In genomic region chr6:12137480-12137879, GRCh38 we compare ENCODE assay signal across 13 cellular contexts.
DNase-seq lines count a peak whose midpoint lies in the region; ATAC-seq and TF ChIP-seq lines count a peak whose summit lies in the region.
"Had no signal": no experiment of that assay in that cellular context is flagged by ENCODE, and none has a peak within 500 bp of the region (broad histone marks: within the 10 kb centered on the region; RNA-seq: fewer than 3 reads in every experiment).

No MANE protein-coding gene starts in this region.

- peak overlapping the region; percentile 26 for H3K4me2 ChIP-seq in skeletal muscle satellite cell (ENCODE audit: low read length)

- no peak overlapping the region for H3K4me3 Mint-ChIP-seq in activated naive CD8-positive, alpha-beta T cell treated with anti-CD3 and anti-CD28 coated beads, Interleukin-2, amount 50 U/mL, for 24 hours
- H3K4me3 Mint-ChIP-seq: activated CD8-positive, alpha-beta memory T cell treated with anti-CD3 and anti-CD28 coated beads, Interleukin-2, amount 10 ng/mL, durations not matched to agents 7 days and 5 days had no signal

- ATAC-seq in SK-N-SH treated with all-trans-retinoic acid at 6 μM for 48 hours (peak; percentile 83), Right ventricle myocardium superior (ENCODE audit: poor library complexity) (peak; percentile 80), HG03439 (IDR thresholded peaks at IDR 0.05; ENCODE audit: unreplicated experiment) (no peak), HG03432 (IDR thresholded peaks at IDR 0.05; ENCODE audit: unreplicated experiment) (no peak)
- ATAC-seq in activated naive CD8-positive, alpha-beta T cell treated with anti-CD3 and anti-CD28 coated beads, Interleukin-2, amount 50 U/mL, for 24 hours, result no peak
- ATAC-seq: activated CD8-positive, alpha-beta memory T cell treated with anti-CD3 and anti-CD28 coated beads, Interleukin-2, amount 10 ng/mL, durations not matched to agents 7 days and 5 days; HCT116 had no signal

- H3K9me3 Mint-ChIP-seq in activated naive CD8-positive, alpha-beta T cell treated with anti-CD3 and anti-CD28 coated beads, Interleukin-2, amount 50 U/mL, for 24 hours, result peaks cover 9% of the 10 kb centered on the region

- peak overlapping the region; percentile 17 for H3K9ac ChIP-seq in skeletal muscle satellite cell (ENCODE audit: low read depth, low read length)

- H3K4me3 ChIP-seq in skeletal muscle satellite cell (ENCODE audit: low read length), result no peak overlapping the region
- H3K4me3 ChIP-seq: lower lobe of right lung had no signal

- H3K36me3 ChIP-seq in skeletal muscle satellite cell (ENCODE audit: insufficient read depth, low read length), result peaks cover 22% of the 10 kb centered on the region

- H3K27me3 Mint-ChIP-seq in activated naive CD8-positive, alpha-beta T cell treated with anti-CD3 and anti-CD28 coated beads, Interleukin-2, amount 50 U/mL, for 24 hours, result no peaks in the 10 kb centered on the region
- H3K27me3 Mint-ChIP-seq: activated CD8-positive, alpha-beta memory T cell treated with anti-CD3 and anti-CD28 coated beads, Interleukin-2, amount 10 ng/mL, durations not matched to agents 7 days and 5 days had no signal

- no peaks in the 10 kb centered on the region for H3K9me3 ChIP-seq in skeletal muscle satellite cell (replicated peaks; ENCODE audit: low read length)
- H3K9me3 ChIP-seq: lower lobe of right lung had no signal

- H3K27ac Mint-ChIP-seq in activated naive CD8-positive, alpha-beta T cell treated with anti-CD3 and anti-CD28 coated beads, Interleukin-2, amount 50 U/mL, for 24 hours, result no peak overlapping the region
- H3K27ac Mint-ChIP-seq: activated CD8-positive, alpha-beta memory T cell treated with anti-CD3 and anti-CD28 coated beads, Interleukin-2, amount 10 ng/mL, durations not matched to agents 7 days and 5 days had no signal

- H3K36me3 Mint-ChIP-seq in activated naive CD8-positive, alpha-beta T cell treated with anti-CD3 and anti-CD28 coated beads, Interleukin-2, amount 50 U/mL, for 24 hours (ENCODE audit: low read depth), result peaks cover 63% of the 10 kb centered on the region

- DNase-seq in GM04503 (ENCODE audit: low read depth) (peak; percentile 43), Right ventricle myocardium superior (peak; percentile 50), NCI-H187 (lab: John Stamatoyannopoulos, UW) (no peak)
- DNase-seq in activated naive CD8-positive, alpha-beta T cell treated with anti-CD3 and anti-CD28 coated beads, Interleukin-2, amount 50 U/mL, for 24 hours, result no peak
- DNase-seq: activated CD8-positive, alpha-beta memory T cell treated with anti-CD3 and anti-CD28 coated beads, Interleukin-2, amount 10 ng/mL, durations not matched to agents 7 days and 5 days; Karpas-422; lower lobe of right lung; stimulated activated CD4-positive, alpha-beta T cell treated with anti-CD3 and anti-CD28 coated beads, Interleukin-4, amount 100 ng/mL, for 1 hour had no signal

- no peaks in the 10 kb centered on the region for H3K27me3 ChIP-seq in skeletal muscle satellite cell (ENCODE audit: control insufficient read depth, insufficient read depth, low read length)

- intact Hi-C loops in Right ventricle myocardium superior (cut with DNase I), result no loop called here

- H3K4me1 ChIP-seq in skeletal muscle satellite cell (ENCODE audit: control insufficient read depth, insufficient read depth, low read length), result peaks cover 18% of the 10 kb centered on the region
- H3K4me1 ChIP-seq: lower lobe of right lung had no signal

- H3K4me1 Mint-ChIP-seq in activated naive CD8-positive, alpha-beta T cell treated with anti-CD3 and anti-CD28 coated beads, Interleukin-2, amount 50 U/mL, for 24 hours, result peaks cover 26% of the 10 kb centered on the region

TF ChIP-seq in SK-N-SH treated with all-trans-retinoic acid at 6 μM for 48 hours, 23 proteins besides CTCF, POLR2A, EP300 and RAD21:
- TF ChIP-seq PPARA (CRISPR knock-in tag; IDR thresholded peaks at IDR 0.05; ENCODE audit: borderline replicate concordance), result no peak
- no peak for TF ChIP-seq CSRNP3 (CRISPR knock-in tag; IDR thresholded peaks at IDR 0.05)
- TF ChIP-seq TOX (CRISPR knock-in tag; IDR thresholded peaks at IDR 0.05; ENCODE audit: borderline replicate concordance), result no peak
- TF ChIP-seq BACH2 (CRISPR knock-in tag; IDR thresholded peaks at IDR 0.05; ENCODE audit: borderline replicate concordance), result no peak
- TF ChIP-seq ZC3H10 (CRISPR knock-in tag; IDR thresholded peaks at IDR 0.05), result no peak

Comparison
In these comparisons a context has a peak if more than half of its experiments do, and no peak if none do; other contexts are left out.
1. DNase-seq: peak in GM04503 (single experiment) and Right ventricle myocardium superior (single experiment); none in activated naive CD8-positive, alpha-beta T cell treated with anti-CD3 and anti-CD28 coated beads, Interleukin-2, amount 50 U/mL, for 24 hours (single experiment) and NCI-H187 (0 of 2).
2. ATAC-seq: peak in SK-N-SH treated with all-trans-retinoic acid at 6 μM for 48 hours (single experiment) and Right ventricle myocardium superior (single experiment); none in HG03439 (single experiment), HG03432 (single experiment) and activated naive CD8-positive, alpha-beta T cell treated with anti-CD3 and anti-CD28 coated beads, Interleukin-2, amount 50 U/mL, for 24 hours (single experiment).